11 cellular contexts compared by ENCODE assay signal in the genomic region with DNA sequence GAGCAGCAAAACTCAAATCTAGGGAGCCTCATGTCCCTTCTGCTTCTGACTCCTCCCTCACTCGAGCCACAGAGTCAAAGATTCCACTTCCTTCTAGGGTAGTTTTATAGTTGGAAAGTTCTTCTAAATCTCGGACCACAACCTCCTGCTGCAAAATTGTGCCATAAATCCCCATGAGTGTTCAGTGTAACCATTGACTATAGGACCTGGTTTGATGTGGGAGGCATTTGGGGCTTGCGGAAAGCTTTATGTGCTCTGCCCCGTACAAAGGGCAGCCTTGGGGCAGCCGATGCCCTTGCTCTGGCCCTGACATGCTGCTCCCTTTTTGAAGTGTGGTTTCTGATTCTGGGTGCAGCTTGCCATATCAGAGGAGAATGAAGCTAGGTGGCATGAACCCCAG. TPM values are rescaled to one million over a fixed set of nuclear protein-coding genes. Genes with fewer than 3 reads are reported as not detected.
A peak's percentile ranks its signal among the peaks of the same experiment; 100 is the strongest.
DNase-seq lines count a peak whose midpoint lies in the region; ATAC-seq, FAIRE-seq and TF ChIP-seq lines count a peak whose summit lies in the region.
"Had no signal": no experiment of that assay in that cellular context is flagged by ENCODE, and none has a peak within 500 bp of the region (broad histone marks: within the 10 kb centered on the region; RNA-seq: fewer than 3 reads in every experiment).

No MANE protein-coding gene starts in this region.

- H3K4me1 ChIP-seq in kidney (ENCODE audit: control insufficient read depth in 1 of 2, insufficient read depth in 1 of 2, low read depth in 1 of 2, low read length in 2 of 2) (peaks cover 9 to 14% of the 10 kb centered on the region in 2 donors), transverse colon (peaks cover 6 to 34% (median 14%) of the 10 kb centered on the region in 4 donors)
- H3K4me1 ChIP-seq: HAP-1 had no signal

- H3K9me3 ChIP-seq in kidney (ENCODE audit: control insufficient read depth in 1 of 2, low read length in 2 of 2) (no peaks in the 10 kb centered on the region), transverse colon (no peaks in the 10 kb centered on the region)
- H3K9me3 ChIP-seq: HAP-1 had no signal

- H3K4me3 Mint-ChIP-seq in activated naive CD4-positive, alpha-beta T cell treated with anti-CD3 and anti-CD28 coated beads, Interleukin-2, amount 10 ng/mL, durations not matched to agents 7 days and 5 days = peak overlapping the region; percentile 20
- peak overlapping the region; percentile 56 for H3K4me3 Mint-ChIP-seq in T-helper 1 cell treated with Interleukin-12 subunit alpha and Interleukin-12 subunit beta and Interleukin-4 antibody, amounts not matched to agents 30 μg/mL and 1 μg/mL, for 36 hours

- H3K4me1 Mint-ChIP-seq in activated naive CD4-positive, alpha-beta T cell treated with anti-CD3 and anti-CD28 coated beads, Interleukin-2, amount 10 ng/mL, durations not matched to agents 7 days and 5 days = peaks cover 71% of the 10 kb centered on the region
- H3K4me1 Mint-ChIP-seq in T-helper 1 cell treated with Interleukin-12 subunit alpha and Interleukin-12 subunit beta and Interleukin-4 antibody, amounts not matched to agents 30 μg/mL and 1 μg/mL, for 36 hours (ENCODE audit: low read depth) = peaks cover 50% of the 10 kb centered on the region

- no peak for TF ChIP-seq EP300 in transverse colon (IDR thresholded peaks at IDR 0.05; ENCODE audit: low read depth)

- TF ChIP-seq POLR2A in transverse colon (IDR thresholded peaks at IDR 0.05) = no peak

- no peak overlapping the region for H3K4me3 ChIP-seq in kidney (ENCODE audit: low read length in 2 of 2)
- H3K4me3 ChIP-seq in transverse colon = no peak overlapping the region
- no peak overlapping the region for H3K4me3 ChIP-seq in dorsolateral prefrontal cortex
- H3K4me3 ChIP-seq: HAP-1 had no signal

- DNase-seq in activated naive CD4-positive, alpha-beta T cell treated with anti-CD3 and anti-CD28 coated beads, Interleukin-2, amount 10 ng/mL, durations not matched to agents 7 days and 5 days = peak; percentile 42
- no peak for DNase-seq in activated naive CD4-positive, alpha-beta T cell treated with Interleukin-2 at 50 U/mL for 16 hours
- DNase-seq in kidney (no peak), transverse colon (no peak), dorsolateral prefrontal cortex (no peak), NCI-H82 treated with DMSO at 0.1 percent for 48 hours (lab: John Stamatoyannopoulos, UW; ENCODE audit: unreplicated experiment) (no peak)
- DNase-seq: activated CD4-positive, alpha-beta T cell treated with anti-CD3 and anti-CD28 coated beads, Interleukin-2, amount 50 U/mL, for 48 hours; NCI-H748 treated with DMSO at 0.1 percent for 48 hours had no signal

- in situ Hi-C loops in transverse colon (cut with MboI; ENCODE audit: low pct_ligation_motif_present in 1 of 4, low pct_unique_long_range_greater_than_20kb in 1 of 4, low sequenced_read_pairs in 3 of 4) = no loop called here

- H3K36me3 ChIP-seq in kidney (ENCODE audit: control insufficient read depth in 1 of 2, insufficient read depth in 2 of 2, low read length in 2 of 2) (no peaks in the 10 kb centered on the region), transverse colon (no peaks in the 10 kb centered on the region)
- H3K36me3 ChIP-seq: HAP-1 had no signal

- FAIRE-seq in kidney (lab: Jason Lieb, UNC) = no peak

- H3K27me3 ChIP-seq in transverse colon = no peaks in the 10 kb centered on the region
- no peaks in the 10 kb centered on the region for H3K27me3 ChIP-seq in dorsolateral prefrontal cortex

- 22 to 25% methylated on average over 1 to 4 of the region's 5 CpGs for WGBS in transverse colon (ENCODE audit: low coverage in 1 of 2), 2 donors

- H3K36me3 Mint-ChIP-seq in activated naive CD4-positive, alpha-beta T cell treated with anti-CD3 and anti-CD28 coated beads, Interleukin-2, amount 10 ng/mL, durations not matched to agents 7 days and 5 days = peaks cover 8% of the 10 kb centered on the region
- no peaks in the 10 kb centered on the region for H3K36me3 Mint-ChIP-seq in T-helper 1 cell treated with Interleukin-12 subunit alpha and Interleukin-12 subunit beta and Interleukin-4 antibody, amounts not matched to agents 30 μg/mL and 1 μg/mL, for 36 hours (ENCODE audit: low read depth)

- H3K27ac ChIP-seq in kidney (ENCODE audit: low read depth in 2 of 2, low read length in 2 of 2) (peak overlapping the region; percentile 48 to 55), transverse colon (peak overlapping the region; percentile 36 to 64 (median 62)), dorsolateral prefrontal cortex (peak overlapping the region in 8 of 59 donors; percentile 3 to 57 (median 28))

- CTCF ChIA-PET in activated naive CD4-positive, alpha-beta T cell treated with anti-CD3 and anti-CD28 coated beads, Interleukin-2, amount 10 ng/mL, durations not matched to agents 7 days and 5 days (lab: Charles Lee) = interaction anchor here (1.3 to 1.8 kb wide), 4 partner anchors 19 to 50 kb away, joined by 3 to 9 read pairs (median 6); a partner anchor contains a TSS

- H3K27me3 Mint-ChIP-seq in activated naive CD4-positive, alpha-beta T cell treated with anti-CD3 and anti-CD28 coated beads, Interleukin-2, amount 10 ng/mL, durations not matched to agents 7 days and 5 days = peaks cover 4% of the 10 kb centered on the region
- H3K27me3 Mint-ChIP-seq in T-helper 1 cell treated with Interleukin-12 subunit alpha and Interleukin-12 subunit beta and Interleukin-4 antibody, amounts not matched to agents 30 μg/mL and 1 μg/mL, for 36 hours (ENCODE audit: low read depth) = no peaks in the 10 kb centered on the region

- H3K9ac ChIP-seq in kidney (ENCODE audit: low read length in 2 of 2) = peak overlapping the region in 1 of 2 donors; percentile 55

- H3K9me3 Mint-ChIP-seq in activated naive CD4-positive, alpha-beta T cell treated with anti-CD3 and anti-CD28 coated beads, Interleukin-2, amount 10 ng/mL, durations not matched to agents 7 days and 5 days = peaks cover 7% of the 10 kb centered on the region
- no peaks in the 10 kb centered on the region for H3K9me3 Mint-ChIP-seq in T-helper 1 cell treated with Interleukin-12 subunit alpha and Interleukin-12 subunit beta and Interleukin-4 antibody, amounts not matched to agents 30 μg/mL and 1 μg/mL, for 36 hours

- ATAC-seq in GM21447 (IDR thresholded peaks at IDR 0.05; ENCODE audit: unreplicated experiment) = no peak

- intact Hi-C loops in kidney (cut with DNase I) (no loop called here), transverse colon (cut with DNase I; ENCODE audit: low total_unique reads) (no loop called here), dorsolateral prefrontal cortex (cut with DNase I) (no loop called here)

- H3K27ac Mint-ChIP-seq in activated naive CD4-positive, alpha-beta T cell treated with anti-CD3 and anti-CD28 coated beads, Interleukin-2, amount 10 ng/mL, durations not matched to agents 7 days and 5 days = peak overlapping the region; percentile 73
- H3K27ac Mint-ChIP-seq in T-helper 1 cell treated with Interleukin-12 subunit alpha and Interleukin-12 subunit beta and Interleukin-4 antibody, amounts not matched to agents 30 μg/mL and 1 μg/mL, for 36 hours = peak overlapping the region; percentile 73

- TF ChIP-seq CTCF in kidney (IDR thresholded peaks at IDR 0.05; ENCODE audit: borderline replicate concordance, extremely low read depth, insufficient read depth) (no peak), transverse colon (IDR thresholded peaks at IDR 0.05) (no peak), dorsolateral prefrontal cortex (IDR thresholded peaks at IDR 0.05 in 54 of 56, conservative IDR thresholded peaks at IDR 0.05 in 2 of 56; ENCODE audit: low read depth in 1 of 56, partially characterized antibody in 56 of 56) (no peak)

RNA-seq across cellular contexts. Expression of a gene that starts 43.6 kb away (rescaled TPM):
- total RNA-seq in kidney = 59.5 TPM
- 94.3 TPM for polyA plus RNA-seq in kidney (ENCODE audit: insufficient read depth, low read depth, low replicate concordance)
- total RNA-seq in transverse colon = 100 to 1,000 TPM in 1 of 4 donors, 10 to 100 TPM in 3; 21.1 to 100 (median 84.6) TPM
- 10 to 100 TPM in 27 of 120 experiments, 1 to 10 TPM in 93; 2.1 to 35.8 (median 6.7) TPM for total RNA-seq in dorsolateral prefrontal cortex

RNA-seq across cellular contexts. Expression of a gene that starts 45.5 kb away (rescaled TPM):
- 227 TPM for total RNA-seq in kidney
- 317 TPM for polyA plus RNA-seq in kidney (ENCODE audit: insufficient read depth, low read depth, low replicate concordance)
- total RNA-seq in transverse colon = 100 to 1,000 TPM; 123 to 146 (median 139) TPM
- total RNA-seq in dorsolateral prefrontal cortex = 100 to 1,000 TPM; 130 to 270 (median 200) TPM
